ENCODE assay signal across 9 cellular contexts in the genomic region with DNA sequence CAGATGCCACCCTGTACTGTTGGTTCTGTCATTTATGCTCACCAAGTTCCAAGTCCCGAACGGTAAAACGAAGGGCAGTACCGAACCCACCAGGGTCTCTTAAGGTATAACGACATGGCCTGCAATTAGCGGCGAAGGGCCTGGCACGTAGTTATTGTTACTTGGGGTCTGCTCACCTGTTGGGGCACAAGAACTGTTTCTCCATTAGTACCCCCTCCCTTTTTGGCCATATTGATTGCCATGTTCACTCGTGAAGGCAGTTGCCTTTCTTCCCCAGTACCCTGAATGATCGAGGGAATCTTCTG. TPM values are rescaled to one million over a fixed set of nuclear protein-coding genes. Genes with fewer than 3 reads are reported as not detected.
A peak's percentile ranks its signal among the peaks of the same experiment; 100 is the strongest.
DNase-seq lines count a peak whose midpoint lies in the region; ATAC-seq and TF ChIP-seq lines count a peak whose summit lies in the region.
"Had no signal": no experiment of that assay in that cellular context is flagged by ENCODE, and none has a peak within 500 bp of the region (broad histone marks: within the 10 kb centered on the region; RNA-seq: fewer than 3 reads in every experiment).

No MANE protein-coding gene starts in this region.

- H3K27me3 ChIP-seq in liver (ENCODE audit: control insufficient read depth in 4 of 4, insufficient read depth in 4 of 4, low read length in 3 of 4), result no peaks in the 10 kb centered on the region
- H3K27me3 ChIP-seq in subcutaneous abdominal adipose tissue (ENCODE audit: control insufficient read depth in 5 of 5, insufficient read depth in 4 of 5, low read length in 5 of 5), result peaks cover 10 to 24% (median 21%) of the 10 kb centered on the region in 5 donors

- H3K4me3 Mint-ChIP-seq in activated CD4-positive, alpha-beta T cell treated with anti-CD3 and anti-CD28 coated beads for 36 hours, result peak overlapping the region; percentile 50
- peak overlapping the region; percentile 57 for H3K4me3 Mint-ChIP-seq in activated naive CD8-positive, alpha-beta T cell treated with anti-CD3 and anti-CD28 coated beads for 36 hours

- peak overlapping the region; percentile 30 to 37 for H3K9ac ChIP-seq in liver (ENCODE audit: low read depth in 1 of 2, low read length in 2 of 2)
- H3K9ac ChIP-seq in subcutaneous abdominal adipose tissue (ENCODE audit: low read length in 5 of 5), result no peak overlapping the region

- no peaks in the 10 kb centered on the region for H3K4me1 Mint-ChIP-seq in activated CD4-positive, alpha-beta T cell treated with anti-CD3 and anti-CD28 coated beads for 36 hours
- H3K4me1 Mint-ChIP-seq in activated naive CD8-positive, alpha-beta T cell treated with anti-CD3 and anti-CD28 coated beads for 36 hours, result no peaks in the 10 kb centered on the region

- no peak for TF ChIP-seq RAD21 in liver (IDR thresholded peaks at IDR 0.05)

- no peaks in the 10 kb centered on the region for H3K36me3 Mint-ChIP-seq in activated CD4-positive, alpha-beta T cell treated with anti-CD3 and anti-CD28 coated beads for 36 hours (ENCODE audit: low read depth)
- H3K36me3 Mint-ChIP-seq in activated naive CD8-positive, alpha-beta T cell treated with anti-CD3 and anti-CD28 coated beads for 36 hours, result no peaks in the 10 kb centered on the region

- peaks cover 43% of the 10 kb centered on the region for H3K27me3 Mint-ChIP-seq in activated CD4-positive, alpha-beta T cell treated with anti-CD3 and anti-CD28 coated beads for 36 hours
- H3K27me3 Mint-ChIP-seq in activated naive CD8-positive, alpha-beta T cell treated with anti-CD3 and anti-CD28 coated beads for 36 hours, result peaks cover 58% of the 10 kb centered on the region

- TF ChIP-seq CTCF in liver (IDR thresholded peaks at IDR 0.05; ENCODE audit: low read depth, low read length, missing input control), result no peak

- in situ Hi-C loops in KBM-7 (cut with MboI; ENCODE audit: low pct_unique_long_range_greater_than_20kb, low sequenced_read_pairs), result no loop called here

- H3K9me3 ChIP-seq in liver (ENCODE audit: control insufficient read depth in 4 of 4, low read length in 3 of 4) (no peaks in the 10 kb centered on the region), subcutaneous abdominal adipose tissue (ENCODE audit: control insufficient read depth in 5 of 5, low read length in 5 of 5) (no peaks in the 10 kb centered on the region)

- POLR2A ChIA-PET in activated CD4-positive, alpha-beta T cell treated with anti-CD3 and anti-CD28 coated beads for 36 hours (lab: Charles Lee), result no interaction called here

- no peaks in the 10 kb centered on the region for H3K36me3 ChIP-seq in liver (ENCODE audit: control insufficient read depth in 4 of 4, insufficient read depth in 3 of 4, low read depth in 1 of 4, low read length in 3 of 4)
- no peaks in the 10 kb centered on the region for H3K36me3 ChIP-seq in subcutaneous abdominal adipose tissue (ENCODE audit: control insufficient read depth in 5 of 5, insufficient read depth in 5 of 5, low read length in 5 of 5)

- H3K27ac ChIP-seq in liver (ENCODE audit: low read depth in 1 of 2, low read length in 2 of 2) (peak overlapping the region; percentile 53 to 99), subcutaneous abdominal adipose tissue (ENCODE audit: low read depth, low read length) (no peak overlapping the region)

- no peak overlapping the region for H3K27ac Mint-ChIP-seq in activated CD4-positive, alpha-beta T cell treated with anti-CD3 and anti-CD28 coated beads for 36 hours
- no peak overlapping the region for H3K27ac Mint-ChIP-seq in activated naive CD8-positive, alpha-beta T cell treated with anti-CD3 and anti-CD28 coated beads for 36 hours

- CTCF ChIA-PET in activated CD4-positive, alpha-beta T cell treated with anti-CD3 and anti-CD28 coated beads for 36 hours (lab: Charles Lee), result interaction anchor here (0.6 to 0.7 kb wide), 2 partner anchors 28 to 30 kb away, joined by 3 to 5 read pairs; no protein-coding TSS in a partner anchor

- peaks cover 2 to 40% (median 14%) of the 10 kb centered on the region in 4 donors for H3K4me1 ChIP-seq in liver (ENCODE audit: control insufficient read depth in 4 of 4, insufficient read depth in 4 of 4, low read length in 3 of 4)
- peaks cover 0 to 18% (median 13%) of the 10 kb centered on the region in 5 donors for H3K4me1 ChIP-seq in subcutaneous abdominal adipose tissue (ENCODE audit: control insufficient read depth in 5 of 5, insufficient read depth in 5 of 5, low read length in 5 of 5)

- no peaks in the 10 kb centered on the region for H3K9me3 Mint-ChIP-seq in activated CD4-positive, alpha-beta T cell treated with anti-CD3 and anti-CD28 coated beads for 36 hours (ENCODE audit: low read depth)
- H3K9me3 Mint-ChIP-seq in activated naive CD8-positive, alpha-beta T cell treated with anti-CD3 and anti-CD28 coated beads for 36 hours, result no peaks in the 10 kb centered on the region

- H3K4me3 ChIP-seq in liver (ENCODE audit: low read depth in 1 of 3, low read length in 3 of 3) (peak overlapping the region in 2 of 3 donors; percentile 38 to 85), subcutaneous abdominal adipose tissue (ENCODE audit: low read depth in 1 of 5, low read length in 5 of 5) (peak overlapping the region in 4 of 5 donors; percentile 67 to 79 (median 78))

- ATAC-seq in activated CD4-positive, alpha-beta T cell treated with anti-CD3 and anti-CD28 coated beads for 36 hours, result no peak
- no peak for ATAC-seq in GM19395 (IDR thresholded peaks at IDR 0.05; ENCODE audit: unreplicated experiment)

- whole genome bisulfite sequencing in liver, result 48% methylated on average over 10 of the region's 10 CpGs

- DNase-seq in activated CD4-positive, alpha-beta T cell treated with anti-CD3 and anti-CD28 coated beads for 36 hours, result no peak
- DNase-seq in activated CD4-positive, alpha-beta T cell treated with anti-CD3 and anti-CD28 coated beads, Interleukin-2, amount 50 U/mL, for 1 hour, result no peak
- DNase-seq in activated naive CD8-positive, alpha-beta T cell treated with anti-CD3 and anti-CD28 coated beads for 36 hours, result no peak
- DNase-seq in KBM-7, result no peak
- no peak for DNase-seq in activated CD4-positive, alpha-beta T cell treated with anti-CD3 and anti-CD28 coated beads for 4 hours

- intact Hi-C loops in activated CD4-positive, alpha-beta T cell treated with anti-CD3 and anti-CD28 coated beads for 36 hours (cut with DNase I, micrococcal nuclease), result no loop called here

TF ChIP-seq in liver, 16 proteins besides CTCF, POLR2A, EP300 and RAD21 (continues in another document):
- TF ChIP-seq YY1 (IDR thresholded peaks at IDR 0.05) (no peak), TAF1 (conservative IDR thresholded peaks at IDR 0.05) (no peak)
- TF ChIP-seq, protein P1, sequence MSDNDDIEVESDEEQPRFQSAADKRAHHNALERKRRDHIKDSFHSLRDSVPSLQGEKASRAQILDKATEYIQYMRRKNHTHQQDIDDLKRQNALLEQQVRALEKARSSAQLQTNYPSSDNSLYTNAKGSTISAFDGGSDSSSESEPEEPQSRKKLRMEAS (IDR thresholded peaks at IDR 0.05), result no peak
- TF ChIP-seq, protein P2, sequence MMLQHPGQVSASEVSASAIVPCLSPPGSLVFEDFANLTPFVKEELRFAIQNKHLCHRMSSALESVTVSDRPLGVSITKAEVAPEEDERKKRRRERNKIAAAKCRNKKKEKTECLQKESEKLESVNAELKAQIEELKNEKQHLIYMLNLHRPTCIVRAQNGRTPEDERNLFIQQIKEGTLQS (IDR thresholded peaks at IDR 0.05), result no peak
- TF ChIP-seq, protein P3, sequence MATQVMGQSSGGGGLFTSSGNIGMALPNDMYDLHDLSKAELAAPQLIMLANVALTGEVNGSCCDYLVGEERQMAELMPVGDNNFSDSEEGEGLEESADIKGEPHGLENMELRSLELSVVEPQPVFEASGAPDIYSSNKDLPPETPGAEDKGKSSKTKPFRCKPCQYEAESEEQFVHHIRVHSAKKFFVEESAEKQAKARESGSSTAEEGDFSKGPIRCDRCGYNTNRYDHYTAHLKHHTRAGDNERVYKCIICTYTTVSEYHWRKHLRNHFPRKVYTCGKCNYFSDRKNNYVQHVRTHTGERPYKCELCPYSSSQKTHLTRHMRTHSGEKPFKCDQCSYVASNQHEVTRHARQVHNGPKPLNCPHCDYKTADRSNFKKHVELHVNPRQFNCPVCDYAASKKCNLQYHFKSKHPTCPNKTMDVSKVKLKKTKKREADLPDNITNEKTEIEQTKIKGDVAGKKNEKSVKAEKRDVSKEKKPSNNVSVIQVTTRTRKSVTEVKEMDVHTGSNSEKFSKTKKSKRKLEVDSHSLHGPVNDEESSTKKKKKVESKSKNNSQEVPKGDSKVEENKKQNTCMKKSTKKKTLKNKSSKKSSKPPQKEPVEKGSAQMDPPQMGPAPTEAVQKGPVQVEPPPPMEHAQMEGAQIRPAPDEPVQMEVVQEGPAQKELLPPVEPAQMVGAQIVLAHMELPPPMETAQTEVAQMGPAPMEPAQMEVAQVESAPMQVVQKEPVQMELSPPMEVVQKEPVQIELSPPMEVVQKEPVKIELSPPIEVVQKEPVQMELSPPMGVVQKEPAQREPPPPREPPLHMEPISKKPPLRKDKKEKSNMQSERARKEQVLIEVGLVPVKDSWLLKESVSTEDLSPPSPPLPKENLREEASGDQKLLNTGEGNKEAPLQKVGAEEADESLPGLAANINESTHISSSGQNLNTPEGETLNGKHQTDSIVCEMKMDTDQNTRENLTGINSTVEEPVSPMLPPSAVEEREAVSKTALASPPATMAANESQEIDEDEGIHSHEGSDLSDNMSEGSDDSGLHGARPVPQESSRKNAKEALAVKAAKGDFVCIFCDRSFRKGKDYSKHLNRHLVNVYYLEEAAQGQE (IDR thresholded peaks at IDR 0.05), result no peak

RNA-seq across cellular contexts. Expression of a gene that starts 0.4 kb away (rescaled TPM):
- under 1 TPM; 0.33 to 0.69 TPM for total RNA-seq in activated CD4-positive, alpha-beta T cell treated with anti-CD3 and anti-CD28 coated beads for 36 hours
- not detected for total RNA-seq in activated naive CD8-positive, alpha-beta T cell treated with anti-CD3 and anti-CD28 coated beads for 36 hours
- total RNA-seq in liver, result 10 to 100 TPM; 11.8 to 14.6 TPM
- 10 to 100 TPM; 17.0 to 21.6 TPM for polyA plus RNA-seq in liver
- total RNA-seq: RPMI7951 had no signal

RNA-seq across cellular contexts. Expression of a gene that starts 0.6 kb away (rescaled TPM):
- under 1 TPM; 0.30 to 0.55 TPM for total RNA-seq in activated CD4-positive, alpha-beta T cell treated with anti-CD3 and anti-CD28 coated beads for 36 hours
- under 1 TPM; 0.08 to 0.10 TPM for total RNA-seq in activated naive CD8-positive, alpha-beta T cell treated with anti-CD3 and anti-CD28 coated beads for 36 hours
- 10 to 100 TPM in 1 of 2 donors, 1 to 10 TPM in 1; 9.1 to 34.0 TPM for total RNA-seq in liver
- 10 to 100 TPM; 10.7 to 31.6 TPM for polyA plus RNA-seq in liver
- total RNA-seq: RPMI7951 had no signal

RNA-seq across cellular contexts. Expression of a gene that starts 35.1 kb away (rescaled TPM):
- total RNA-seq in activated CD4-positive, alpha-beta T cell treated with anti-CD3 and anti-CD28 coated beads for 36 hours, result 10 to 100 TPM; 26.0 to 28.9 TPM
- 10 to 100 TPM; 29.8 to 29.9 TPM for total RNA-seq in activated naive CD8-positive, alpha-beta T cell treated with anti-CD3 and anti-CD28 coated beads for 36 hours
- 10 to 100 TPM in 1 of 2 donors, 1 to 10 TPM in 1; 9.9 to 16.7 TPM for total RNA-seq in liver
- 1 to 10 TPM; 3.2 to 5.6 TPM for polyA plus RNA-seq in liver

RNA-seq across cellular contexts. Expression of a gene that starts 44.9 kb away (rescaled TPM):
- total RNA-seq in activated CD4-positive, alpha-beta T cell treated with anti-CD3 and anti-CD28 coated beads for 36 hours, result 10 to 100 TPM; 31.6 to 45.1 TPM
- 10 to 100 TPM; 42.2 to 45.3 TPM for total RNA-seq in activated naive CD8-positive, alpha-beta T cell treated with anti-CD3 and anti-CD28 coated beads for 36 hours
- total RNA-seq in liver, result 10 to 100 TPM; 24.9 to 37.7 TPM
- polyA plus RNA-seq in liver, result 10 to 100 TPM; 40.0 to 80.2 TPM

Comparison
In these comparisons a context has a peak if more than half of its experiments do, and no peak if none do; other contexts are left out.
1. H3K9ac ChIP-seq: peak in liver (2 of 2); none in subcutaneous abdominal adipose tissue (0 of 5).
2. RNA of a gene that starts 0.4 kb away (total RNA-seq): 11.8 to 14.6 TPM in liver; 0.33 to 0.69 TPM in activated CD4-positive, alpha-beta T cell treated with anti-CD3 and anti-CD28 coated beads for 36 hours and not detected in activated naive CD8-positive, alpha-beta T cell treated with anti-CD3 and anti-CD28 coated beads for 36 hours; every median in the first group is over 4 times any median in the second.
3. RNA of a gene that starts 0.6 kb away (total RNA-seq): 9.1 to 34.0 TPM in liver; 0.30 to 0.55 TPM in activated CD4-positive, alpha-beta T cell treated with anti-CD3 and anti-CD28 coated beads for 36 hours and 0.08 to 0.10 TPM in activated naive CD8-positive, alpha-beta T cell treated with anti-CD3 and anti-CD28 coated beads for 36 hours; every median in the first group is over 4 times any median in the second.